8 cellular contexts compared by ENCODE assay signal in genomic region chr2:218291934-218292699, GRCh38. TPM values are rescaled to one million over a fixed set of nuclear protein-coding genes. Genes with fewer than 3 reads are reported as not detected.
DNase-seq lines count a peak whose midpoint lies in the region; ATAC-seq and TF ChIP-seq lines count a peak whose summit lies in the region.

TMBIM1 (minus strand) TSS chr2:218292503; CDS start chr2:218282141, 10,362 bp downstream.

- H3K4me1 Mint-ChIP-seq in H9: peaks cover 47 to 51% of the 10 kb centered on the region in 2 experiments
- peaks cover 62% of the 10 kb centered on the region for H3K4me1 Mint-ChIP-seq in activated CD4-positive, alpha-beta T cell treated with anti-CD3 and anti-CD28 coated beads, Interleukin-2, amount 10 ng/mL, durations not matched to agents 7 days and 5 days

- peak within 1 kb of the TSS; percentile 48 for H3K4me2 ChIP-seq in H9 (ENCODE audit: insufficient read depth, insufficient read length, low read length)

- no peak within 1 kb of the TSS for H2BK12ac ChIP-seq in H9 (ENCODE audit: insufficient read length, low read depth, low read length)

- no peak within 1 kb of the TSS for H2AK5ac ChIP-seq in H9 (ENCODE audit: insufficient read length, low read length)

- no peak within 1 kb of the TSS for H3K4ac ChIP-seq in H9 (ENCODE audit: low read depth, low read length)

- H3K27me3 ChIP-seq in H9 (ENCODE audit: insufficient read depth, low read length): no peaks in the 10 kb centered on the region
- no peaks in the 10 kb centered on the region for H3K27me3 ChIP-seq in MG63

- no peaks in the 10 kb centered on the region for H3K9me3 Mint-ChIP-seq in H9
- H3K9me3 Mint-ChIP-seq in activated CD4-positive, alpha-beta T cell treated with anti-CD3 and anti-CD28 coated beads, Interleukin-2, amount 10 ng/mL, durations not matched to agents 7 days and 5 days: no peaks in the 10 kb centered on the region

- POLR2A ChIA-PET in activated CD4-positive, alpha-beta T cell treated with anti-CD3 and anti-CD28 coated beads, Interleukin-2, amount 10 ng/mL, durations not matched to agents 7 days and 5 days (lab: Charles Lee): no interaction called here

- H4K8ac ChIP-seq in H9 (replicated peaks; ENCODE audit: insufficient read length, low read depth, low read length): no peak within 1 kb of the TSS

- intact Hi-C loops in lower leg skin (cut with DNase I; ENCODE audit: low total_unique reads): no loop called here

- no peak within 1 kb of the TSS for H2BK15ac ChIP-seq in H9 (ENCODE audit: low read depth, low read length)

- H4K5ac ChIP-seq in H9 (ENCODE audit: insufficient read length, low read depth, low read length): no peak within 1 kb of the TSS

- TF ChIP-seq CTCF in GM10266 (IDR thresholded peaks at IDR 0.05; ENCODE audit: control insufficient read depth, insufficient read depth, low read depth, missing control alignments) (peak; percentile 93), H9 (conservative IDR thresholded peaks at IDR 0.05) (peak; percentile 93), lower leg skin (IDR thresholded peaks at IDR 0.05) (no peak)

- H2AFZ ChIP-seq in H9 (ENCODE audit: low read length): no peak within 1 kb of the TSS

- H2BK20ac ChIP-seq in H9 (ENCODE audit: low read depth, low read length, poor library complexity, severe bottlenecking): no peak within 1 kb of the TSS

- peaks cover 7% of the 10 kb centered on the region for H3K23me2 ChIP-seq in H9 (ENCODE audit: insufficient read length, low read depth, low read length, poor library complexity, severe bottlenecking)

- H3K18ac ChIP-seq in H9 (ENCODE audit: insufficient read length, low read depth, low read length): no peak within 1 kb of the TSS

- peak within 1 kb of the TSS; percentile 67 to 77 for H3K4me3 Mint-ChIP-seq in H9
- peak within 1 kb of the TSS; percentile 92 for H3K4me3 Mint-ChIP-seq in activated CD4-positive, alpha-beta T cell treated with anti-CD3 and anti-CD28 coated beads, Interleukin-2, amount 10 ng/mL, durations not matched to agents 7 days and 5 days

- H4K91ac ChIP-seq in H9 (ENCODE audit: insufficient read length, low read depth, low read length): no peak within 1 kb of the TSS

- no peak within 1 kb of the TSS for H3K27ac Mint-ChIP-seq in H9
- H3K27ac Mint-ChIP-seq in activated CD4-positive, alpha-beta T cell treated with anti-CD3 and anti-CD28 coated beads, Interleukin-2, amount 10 ng/mL, durations not matched to agents 7 days and 5 days: peak within 1 kb of the TSS; percentile 88

- peak; percentile 91 for DNase-seq in GM10266 (ENCODE audit: extremely low spot score)
- DNase-seq in H9: peak; percentile 74
- DNase-seq in MG63: peak; percentile 70
- DNase-seq in activated CD4-positive, alpha-beta T cell treated with anti-CD3 and anti-CD28 coated beads, Interleukin-2, amount 10 ng/mL, durations not matched to agents 7 days and 5 days: peak; percentile 78
- DNase-seq in dermis microvascular lymphatic vessel endothelial cell (ENCODE audit: low read depth in 2 of 2): peak in 1 of 2 donors; percentile 71
- peak; percentile 77 to 96 for DNase-seq in lower leg skin (ENCODE audit: low spot score in 2 of 2)
- DNase-seq in stimulated activated CD4-positive, alpha-beta T cell treated with anti-CD3 and anti-CD28 coated beads, Interleukin-4, amount 100 ng/mL, for 48 hours (ENCODE audit: low read depth in 2 of 2): peak; percentile 65 to 71

- H3K9me3 ChIP-seq in H9 (ENCODE audit: control insufficient read depth, low read depth, low read length): no peaks in the 10 kb centered on the region
- no peaks in the 10 kb centered on the region for H3K9me3 ChIP-seq in MG63

- H3K36me3 ChIP-seq in MG63: no peaks in the 10 kb centered on the region; the same call in none of the 2 replicates

- peak in 1 of 2 donors; percentile 22 for TF ChIP-seq POLR2A in lower leg skin (IDR thresholded peaks at IDR 0.05)

- H3K23ac ChIP-seq in H9 (ENCODE audit: insufficient read length, low read depth, low read length): no peak within 1 kb of the TSS

- H2BK5ac ChIP-seq in H9 (ENCODE audit: insufficient read length, low read length): no peak within 1 kb of the TSS

- H3K79me1 ChIP-seq in H9 (ENCODE audit: insufficient read depth, low read depth, low read length, poor library complexity, severe bottlenecking): no peaks in the 10 kb centered on the region

- no peak within 1 kb of the TSS; the same call in 1 of the 2 replicates for H3K14ac ChIP-seq in H9 (ENCODE audit: insufficient read depth, low read length)

- 0 out of 2 replicates have a peak, but pooled peaks cover 2% of the 10 kb centered on the region for H3K4me1 ChIP-seq in H9 (ENCODE audit: insufficient read depth, low read length)

- no peak for ATAC-seq in SK-N-SH treated with all-trans-retinoic acid at 6 μM for 48 hours

- no peak within 1 kb of the TSS for H2BK120ac ChIP-seq in H9 (ENCODE audit: low read depth, low read length, poor library complexity, severe bottlenecking)

- H3K27ac ChIP-seq in H9 (ENCODE audit: insufficient read length, low read depth, low read length): no peak within 1 kb of the TSS

- CTCF ChIA-PET in activated CD4-positive, alpha-beta T cell treated with anti-CD3 and anti-CD28 coated beads, Interleukin-2, amount 10 ng/mL, durations not matched to agents 7 days and 5 days (lab: Charles Lee): interaction anchor here (0.5 to 7.3 kb wide), 10 partner anchors 10 to 605 kb away, joined by 3 to 67 read pairs (median 4); partner anchors contain the start of genes AAMP, CATIP and PNKD

- no peak within 1 kb of the TSS for H3T11ph ChIP-seq in H9 (ENCODE audit: low read length)

- no peaks in the 10 kb centered on the region for H3K36me3 Mint-ChIP-seq in H9 (ENCODE audit: insufficient read depth in 1 of 3, low read depth in 3 of 3)
- peaks cover 18% of the 10 kb centered on the region for H3K36me3 Mint-ChIP-seq in activated CD4-positive, alpha-beta T cell treated with anti-CD3 and anti-CD28 coated beads, Interleukin-2, amount 10 ng/mL, durations not matched to agents 7 days and 5 days (ENCODE audit: low read depth)

- no peaks in the 10 kb centered on the region for H3K79me2 ChIP-seq in H9 (ENCODE audit: insufficient read depth, low read length)

- H4K20me1 ChIP-seq in H9 (ENCODE audit: control insufficient read depth, insufficient read depth, insufficient read length): no peaks in the 10 kb centered on the region

- no peak within 1 kb of the TSS for H3K56ac ChIP-seq in H9 (ENCODE audit: insufficient read length, low read depth, low read length)

- peak within 1 kb of the TSS; percentile 81 for H3K4me3 ChIP-seq in MG63
- peak within 1 kb of the TSS; percentile 86 for H3K4me3 ChIP-seq in lower leg skin (ENCODE audit: low read depth, poor library complexity, severe bottlenecking)

- H3K27me3 Mint-ChIP-seq in H9 (ENCODE audit: low read depth): peaks cover 1% of the 10 kb centered on the region
- no peaks in the 10 kb centered on the region for H3K27me3 Mint-ChIP-seq in activated CD4-positive, alpha-beta T cell treated with anti-CD3 and anti-CD28 coated beads, Interleukin-2, amount 10 ng/mL, durations not matched to agents 7 days and 5 days

- WGBS in H9 (ENCODE audit: extremely low coverage, insufficient read length, low lambda C conversion rate): no CpG with 5 or more reads among the region's 62 CpGs
- WGBS in lower leg skin, 2 donors: 1 to 3% methylated on average over 26 to 34 of the region's 62 CpGs

- H3K9ac ChIP-seq in H9 (ENCODE audit: extremely low read depth, insufficient read length, low read length): no peak within 1 kb of the TSS

TF ChIP-seq in SK-N-SH treated with all-trans-retinoic acid at 6 μM for 48 hours, 23 proteins besides CTCF, POLR2A, EP300 and RAD21:
- TF ChIP-seq CSDC2 (CRISPR knock-in tag; IDR thresholded peaks at IDR 0.05) (no peak), ZNF8 (CRISPR knock-in tag; IDR thresholded peaks at IDR 0.05) (no peak), ZFP30 (CRISPR knock-in tag; IDR thresholded peaks at IDR 0.05) (no peak), CREB5 (CRISPR knock-in tag; IDR thresholded peaks at IDR 0.05; ENCODE audit: low read depth) (no peak), GLIS3 (CRISPR knock-in tag; IDR thresholded peaks at IDR 0.05) (no peak), TCF4 (CRISPR knock-in tag; IDR thresholded peaks at IDR 0.05; ENCODE audit: borderline replicate concordance) (no peak), SNAI2 (CRISPR knock-in tag; IDR thresholded peaks at IDR 0.05) (no peak), CSRNP3 (CRISPR knock-in tag; IDR thresholded peaks at IDR 0.05) (no peak), ARNTL (CRISPR knock-in tag; IDR thresholded peaks at IDR 0.05; ENCODE audit: borderline replicate concordance, low read depth) (no peak), ESRRG (CRISPR knock-in tag; IDR thresholded peaks at IDR 0.05) (no peak)

RNA-seq across cellular contexts. Expression of gene TMBIM1, which starts in this region (rescaled TPM):
- 17.4 and 20.1 TPM in 2 replicates for total RNA-seq in H9 (2021)
- 81.0 and 125 TPM in 2 replicates for total RNA-seq in MG63 (2014; rRNA removed; shearing (Covaris generic); ENCODE audit: low replicate concordance)
- total RNA-seq in activated CD4-positive, alpha-beta T cell treated with anti-CD3 and anti-CD28 coated beads, Interleukin-2, amount 10 ng/mL, durations not matched to agents 7 days and 5 days: 100 to 1,000 TPM in 1 of 2 experiments, 10 to 100 TPM in 1; 99.3 to 101 TPM
- total RNA-seq in dermis microvascular lymphatic vessel endothelial cell: 121 and 191 TPM in 2 replicates
- 100 to 1,000 TPM; 205 to 318 (median 287) TPM for total RNA-seq in lower leg skin

Comparison
In these comparisons a context has a peak if more than half of its experiments do, and no peak if none do; other contexts are left out.
1. CTCF ChIP-seq: peak in GM10266 (single experiment) and H9 (single experiment); none in lower leg skin (0 of 3).